Comparison of ENCODE assay signal across 11 cellular contexts in the genomic region with DNA sequence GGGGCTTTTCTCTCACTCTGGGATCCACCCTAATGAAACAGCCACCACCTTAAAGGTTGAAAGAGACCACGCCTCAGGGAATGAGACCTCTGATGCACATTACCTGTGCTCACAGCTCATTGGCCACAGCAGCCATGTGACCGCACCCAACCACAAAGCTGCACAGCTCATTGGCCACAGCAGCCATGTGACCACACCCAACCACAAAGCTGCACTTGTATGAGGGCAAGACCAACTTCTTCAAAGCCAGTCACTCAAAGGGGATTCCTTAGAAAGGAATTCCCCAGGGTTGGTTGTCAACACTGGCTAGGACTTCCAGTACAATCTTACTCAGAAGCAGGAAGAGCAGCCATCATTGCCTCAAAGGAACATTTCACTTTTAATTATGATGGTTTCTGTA. TPM values are rescaled to one million over a fixed set of nuclear protein-coding genes. Genes with fewer than 3 reads are reported as not detected.
A peak's percentile ranks its signal among the peaks of the same experiment; 100 is the strongest.
DNase-seq lines count a peak whose midpoint lies in the region; FAIRE-seq and TF ChIP-seq lines count a peak whose summit lies in the region.
"Had no signal": no experiment of that assay in that cellular context is flagged by ENCODE, and none has a peak within 500 bp of the region (broad histone marks: within the 10 kb centered on the region; RNA-seq: fewer than 3 reads in every experiment).

No MANE protein-coding gene starts in this region.

- no peak for DNase-seq in GM12892 (ENCODE audit: insufficient read length)
- DNase-seq in OCI-M1 (lab: John Stamatoyannopoulos, UW) = peak; percentile 48
- peak; percentile 33 for DNase-seq in activated naive CD4-positive, alpha-beta T cell treated with anti-CD3 and anti-CD28 coated beads, Interleukin-2, amount 50 U/mL, for 16 hours
- peak in 2 of 3 donors; percentile 27 to 41 for DNase-seq in stimulated activated CD4-positive, alpha-beta T cell treated with anti-CD3 and anti-CD28 coated beads, TNF-alpha, amount 100 ng/mL, for 48 hours (ENCODE audit: low read depth in 3 of 3)
- no peak for DNase-seq in A673 (ENCODE audit: low spot score)
- no peak for DNase-seq in DMS153 treated with DMSO at 0.1 percent for 48 hours (lab: John Stamatoyannopoulos, UW; ENCODE audit: unreplicated experiment)
- DNase-seq in AG20443 (ENCODE audit: low spot score) = no peak
- DNase-seq in Kasumi-1 (lab: John Stamatoyannopoulos, UW) = no peak
- DNase-seq: NCI-H1105 treated with DMSO at 0.1 percent for 48 hours, nephron progenitor cell, PC-3 had no signal

- H3K4me3 ChIP-seq in A673 (ENCODE audit: low read depth, low read length, poor library complexity, severe bottlenecking) = no peak overlapping the region

- BruUV-seq in A673 (replicated peaks; lab: Mats Ljungman, UMichigan) = no TSS peak

- H3K9me3 ChIP-seq in A673 (ENCODE audit: low read depth, low read length, poor library complexity, severe bottlenecking) = no peaks in the 10 kb centered on the region

- POLR2A ChIA-PET in A673 (lab: Charles Lee; ENCODE audit: low non-redundant PET) = no interaction called here

- peak; percentile 95 for FAIRE-seq in GM12892 (lab: Jason Lieb, UNC)

- no peaks in the 10 kb centered on the region for H3K36me3 ChIP-seq in A673 (ENCODE audit: insufficient read depth, low read length, poor library complexity, severe bottlenecking)

- intact Hi-C loops in A673 (cut with micrococcal nuclease; ENCODE audit: unreplicated experiment) = no loop called here

- no peaks in the 10 kb centered on the region for H3K4me1 ChIP-seq in A673 (ENCODE audit: insufficient read depth, low read length, poor library complexity, severe bottlenecking)

- CTCF ChIA-PET in A673 (lab: Charles Lee) = no interaction called here

- no peak overlapping the region for H3K27ac ChIP-seq in A673 (ENCODE audit: low read depth, low read length, poor library complexity, severe bottlenecking)

- no peak for TF ChIP-seq CTCF in A673 (conservative IDR thresholded peaks at IDR 0.05; ENCODE audit: low read depth, low read length)

- H3K27me3 ChIP-seq in A673 (replicated peaks; ENCODE audit: insufficient read depth, low read depth, low read length, poor library complexity) = no peaks in the 10 kb centered on the region

- no peak for TF ChIP-seq POLR2A in GM12892 (IDR thresholded peaks at IDR 0.05; ENCODE audit: low read depth, low read length)

RNA-seq across cellular contexts. Expression of a gene that starts 43.6 kb away (rescaled TPM):
- 1.5 TPM for polyA plus RNA-seq in GM12892 (2012; ENCODE audit: missing spikeins)
- 14.3 and 19.2 TPM in 2 replicates for total RNA-seq in A673 (2021)

Comparison
In these comparisons a context has a peak if more than half of its experiments do, and no peak if none do; other contexts are left out.
1. DNase-seq: peak in OCI-M1 (single experiment), activated naive CD4-positive, alpha-beta T cell treated with anti-CD3 and anti-CD28 coated beads, Interleukin-2, amount 50 U/mL, for 16 hours (single experiment) and stimulated activated CD4-positive, alpha-beta T cell treated with anti-CD3 and anti-CD28 coated beads, TNF-alpha, amount 100 ng/mL, for 48 hours (2 of 3); none in GM12892 (single experiment), A673 (single experiment), DMS153 treated with DMSO at 0.1 percent for 48 hours (single experiment), AG20443 (single experiment) and Kasumi-1 (0 of 2).